In the genomic region with DNA sequence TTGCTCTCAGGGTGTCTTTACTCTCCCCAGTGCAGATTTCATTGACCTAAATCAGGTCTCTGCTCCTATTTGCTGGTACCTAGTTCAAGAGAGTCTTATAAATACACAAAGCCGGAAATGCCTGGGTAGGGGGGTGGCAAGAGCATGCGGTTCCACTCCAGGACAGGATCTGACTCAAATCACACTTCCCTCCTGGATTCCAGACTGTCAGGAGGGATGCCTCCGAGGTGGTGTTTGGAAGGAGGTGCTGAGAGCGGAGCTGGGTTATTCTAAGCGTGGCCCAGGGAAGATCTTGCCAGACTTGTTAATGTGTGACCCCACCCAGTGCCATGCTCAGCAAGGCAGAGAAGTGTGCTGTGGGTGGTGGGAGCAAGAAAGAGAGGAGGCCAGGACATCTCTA, we compare ENCODE assay signal across 2 cellular contexts.
TF ChIP-seq lines count a peak whose summit lies in the region.

No MANE protein-coding gene starts in this region.

TF ChIP-seq in HepG2, 621 proteins besides CTCF, POLR2A, EP300 and RAD21 (continues in another document):
- TF ChIP-seq NFE2L1 (CRISPR knock-in tag; IDR thresholded peaks at IDR 0.05; ENCODE audit: borderline replicate concordance) = no peak
- TF ChIP-seq FOXK1 (CRISPR knock-in tag; IDR thresholded peaks at IDR 0.05; ENCODE audit: borderline replicate concordance, low read depth) = no peak
- TF ChIP-seq ZSCAN22 (CRISPR knock-in tag; IDR thresholded peaks at IDR 0.05) = no peak
- TF ChIP-seq, protein P1, sequence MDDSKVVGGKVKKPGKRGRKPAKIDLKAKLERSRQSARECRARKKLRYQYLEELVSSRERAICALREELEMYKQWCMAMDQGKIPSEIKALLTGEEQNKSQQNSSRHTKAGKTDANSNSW (CRISPR knock-in tag; IDR thresholded peaks at IDR 0.05; ENCODE audit: borderline replicate concordance) = no peak
- TF ChIP-seq ZNF296 (CRISPR knock-in tag; conservative IDR thresholded peaks at IDR 0.05) = no peak
- TF ChIP-seq, protein P2, sequence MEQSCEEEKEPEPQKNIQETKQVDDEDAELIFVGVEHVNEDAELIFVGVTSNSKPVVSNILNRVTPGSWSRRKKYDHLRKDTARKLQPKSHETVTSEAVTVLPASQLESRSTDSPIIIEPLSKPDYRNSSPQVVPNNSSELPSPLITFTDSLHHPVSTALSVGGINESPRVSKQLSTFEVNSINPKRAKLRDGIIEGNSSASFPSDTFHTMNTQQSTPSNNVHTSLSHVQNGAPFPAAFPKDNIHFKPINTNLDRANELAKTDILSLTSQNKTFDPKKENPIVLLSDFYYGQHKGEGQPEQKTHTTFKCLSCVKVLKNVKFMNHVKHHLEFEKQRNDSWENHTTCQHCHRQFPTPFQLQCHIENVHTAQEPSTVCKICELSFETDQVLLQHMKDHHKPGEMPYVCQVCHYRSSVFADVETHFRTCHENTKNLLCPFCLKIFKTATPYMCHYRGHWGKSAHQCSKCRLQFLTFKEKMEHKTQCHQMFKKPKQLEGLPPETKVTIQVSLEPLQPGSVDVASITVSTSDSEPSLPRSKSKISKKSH (CRISPR knock-in tag; IDR thresholded peaks at IDR 0.05; ENCODE audit: borderline replicate concordance) = no peak
- TF ChIP-seq, protein P3, sequence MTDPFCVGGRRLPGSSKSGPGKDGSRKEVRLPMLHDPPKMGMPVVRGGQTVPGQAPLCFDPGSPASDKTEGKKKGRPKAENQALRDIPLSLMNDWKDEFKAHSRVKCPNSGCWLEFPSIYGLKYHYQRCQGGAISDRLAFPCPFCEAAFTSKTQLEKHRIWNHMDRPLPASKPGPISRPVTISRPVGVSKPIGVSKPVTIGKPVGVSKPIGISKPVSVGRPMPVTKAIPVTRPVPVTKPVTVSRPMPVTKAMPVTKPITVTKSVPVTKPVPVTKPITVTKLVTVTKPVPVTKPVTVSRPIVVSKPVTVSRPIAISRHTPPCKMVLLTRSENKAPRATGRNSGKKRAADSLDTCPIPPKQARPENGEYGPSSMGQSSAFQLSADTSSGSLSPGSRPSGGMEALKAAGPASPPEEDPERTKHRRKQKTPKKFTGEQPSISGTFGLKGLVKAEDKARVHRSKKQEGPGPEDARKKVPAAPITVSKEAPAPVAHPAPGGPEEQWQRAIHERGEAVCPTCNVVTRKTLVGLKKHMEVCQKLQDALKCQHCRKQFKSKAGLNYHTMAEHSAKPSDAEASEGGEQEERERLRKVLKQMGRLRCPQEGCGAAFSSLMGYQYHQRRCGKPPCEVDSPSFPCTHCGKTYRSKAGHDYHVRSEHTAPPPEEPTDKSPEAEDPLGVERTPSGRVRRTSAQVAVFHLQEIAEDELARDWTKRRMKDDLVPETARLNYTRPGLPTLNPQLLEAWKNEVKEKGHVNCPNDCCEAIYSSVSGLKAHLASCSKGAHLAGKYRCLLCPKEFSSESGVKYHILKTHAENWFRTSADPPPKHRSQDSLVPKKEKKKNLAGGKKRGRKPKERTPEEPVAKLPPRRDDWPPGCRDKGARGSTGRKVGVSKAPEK (CRISPR knock-in tag; IDR thresholded peaks at IDR 0.05; ENCODE audit: borderline replicate concordance) = no peak
- TF ChIP-seq, protein P4, sequence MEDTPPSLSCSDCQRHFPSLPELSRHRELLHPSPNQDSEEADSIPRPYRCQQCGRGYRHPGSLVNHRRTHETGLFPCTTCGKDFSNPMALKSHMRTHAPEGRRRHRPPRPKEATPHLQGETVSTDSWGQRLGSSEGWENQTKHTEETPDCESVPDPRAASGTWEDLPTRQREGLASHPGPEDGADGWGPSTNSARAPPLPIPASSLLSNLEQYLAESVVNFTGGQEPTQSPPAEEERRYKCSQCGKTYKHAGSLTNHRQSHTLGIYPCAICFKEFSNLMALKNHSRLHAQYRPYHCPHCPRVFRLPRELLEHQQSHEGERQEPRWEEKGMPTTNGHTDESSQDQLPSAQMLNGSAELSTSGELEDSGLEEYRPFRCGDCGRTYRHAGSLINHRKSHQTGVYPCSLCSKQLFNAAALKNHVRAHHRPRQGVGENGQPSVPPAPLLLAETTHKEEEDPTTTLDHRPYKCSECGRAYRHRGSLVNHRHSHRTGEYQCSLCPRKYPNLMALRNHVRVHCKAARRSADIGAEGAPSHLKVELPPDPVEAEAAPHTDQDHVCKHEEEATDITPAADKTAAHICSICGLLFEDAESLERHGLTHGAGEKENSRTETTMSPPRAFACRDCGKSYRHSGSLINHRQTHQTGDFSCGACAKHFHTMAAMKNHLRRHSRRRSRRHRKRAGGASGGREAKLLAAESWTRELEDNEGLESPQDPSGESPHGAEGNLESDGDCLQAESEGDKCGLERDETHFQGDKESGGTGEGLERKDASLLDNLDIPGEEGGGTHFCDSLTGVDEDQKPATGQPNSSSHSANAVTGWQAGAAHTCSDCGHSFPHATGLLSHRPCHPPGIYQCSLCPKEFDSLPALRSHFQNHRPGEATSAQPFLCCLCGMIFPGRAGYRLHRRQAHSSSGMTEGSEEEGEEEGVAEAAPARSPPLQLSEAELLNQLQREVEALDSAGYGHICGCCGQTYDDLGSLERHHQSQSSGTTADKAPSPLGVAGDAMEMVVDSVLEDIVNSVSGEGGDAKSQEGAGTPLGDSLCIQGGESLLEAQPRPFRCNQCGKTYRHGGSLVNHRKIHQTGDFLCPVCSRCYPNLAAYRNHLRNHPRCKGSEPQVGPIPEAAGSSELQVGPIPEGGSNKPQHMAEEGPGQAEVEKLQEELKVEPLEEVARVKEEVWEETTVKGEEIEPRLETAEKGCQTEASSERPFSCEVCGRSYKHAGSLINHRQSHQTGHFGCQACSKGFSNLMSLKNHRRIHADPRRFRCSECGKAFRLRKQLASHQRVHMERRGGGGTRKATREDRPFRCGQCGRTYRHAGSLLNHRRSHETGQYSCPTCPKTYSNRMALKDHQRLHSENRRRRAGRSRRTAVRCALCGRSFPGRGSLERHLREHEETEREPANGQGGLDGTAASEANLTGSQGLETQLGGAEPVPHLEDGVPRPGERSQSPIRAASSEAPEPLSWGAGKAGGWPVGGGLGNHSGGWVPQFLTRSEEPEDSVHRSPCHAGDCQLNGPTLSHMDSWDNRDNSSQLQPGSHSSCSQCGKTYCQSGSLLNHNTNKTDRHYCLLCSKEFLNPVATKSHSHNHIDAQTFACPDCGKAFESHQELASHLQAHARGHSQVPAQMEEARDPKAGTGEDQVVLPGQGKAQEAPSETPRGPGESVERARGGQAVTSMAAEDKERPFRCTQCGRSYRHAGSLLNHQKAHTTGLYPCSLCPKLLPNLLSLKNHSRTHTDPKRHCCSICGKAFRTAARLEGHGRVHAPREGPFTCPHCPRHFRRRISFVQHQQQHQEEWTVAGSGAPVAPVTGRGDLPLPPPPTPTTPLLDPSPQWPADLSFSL (CRISPR knock-in tag; IDR thresholded peaks at IDR 0.05) = no peak
- no peak for TF ChIP-seq ZNF263 (CRISPR knock-in tag; IDR thresholded peaks at IDR 0.05)
- TF ChIP-seq GPN1 (CRISPR knock-in tag; IDR thresholded peaks at IDR 0.05; ENCODE audit: borderline replicate concordance) = no peak
- no peak for TF ChIP-seq ZNF660 (CRISPR knock-in tag; IDR thresholded peaks at IDR 0.05; ENCODE audit: borderline replicate concordance, low read depth)

TF ChIP-seq in GM12891, 5 proteins besides CTCF, POLR2A, EP300 and RAD21:
- TF ChIP-seq TAF1 (IDR thresholded peaks at IDR 0.05; ENCODE audit: low read depth, low read length) (no peak), PAX5 (IDR thresholded peaks at IDR 0.05; ENCODE audit: insufficient read depth, low read length, severe bottlenecking) (no peak), POLR2AphosphoS5 (IDR thresholded peaks at IDR 0.05; ENCODE audit: low read depth, low read length) (no peak), POU2F2 (IDR thresholded peaks at IDR 0.05; ENCODE audit: low read depth, low read length) (no peak), SPI1 (IDR thresholded peaks at IDR 0.05; ENCODE audit: low read depth, low read length) (no peak)
